ENCODE assay signal across 8 cellular contexts in the genomic region with DNA sequence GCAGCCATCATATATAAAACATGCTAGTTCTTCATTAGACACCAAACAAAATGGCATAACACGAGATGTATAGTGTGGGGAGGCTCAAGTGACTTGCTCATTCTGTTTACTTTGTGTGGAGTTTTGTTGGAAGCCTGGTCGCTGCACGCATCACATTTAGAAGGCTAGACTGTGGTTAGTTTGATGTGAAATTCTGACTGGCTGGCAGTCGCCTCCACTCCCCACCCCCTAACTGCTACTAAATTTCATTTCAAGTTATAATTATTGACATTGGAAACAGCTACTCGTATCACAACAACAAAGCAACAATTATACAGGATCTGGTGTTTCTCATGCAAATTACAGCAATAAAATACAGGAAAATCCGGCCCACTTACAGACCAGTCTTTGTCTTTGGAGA.
DNase-seq lines count a peak whose midpoint lies in the region; ATAC-seq lines count a peak whose summit lies in the region.
"Had no signal": no experiment of that assay in that cellular context is flagged by ENCODE, and none has a peak within 500 bp of the region (broad histone marks: within the 10 kb centered on the region; RNA-seq: fewer than 3 reads in every experiment).

No MANE protein-coding gene starts in this region.

- DNase-seq in LoVo (ENCODE audit: low spot score) (peak; percentile 12), inferior parietal cortex (ENCODE audit: extremely low spot score) (peak; percentile 25), stromal cell of bone marrow (ENCODE audit: low read depth) (peak; percentile 36), NCI-H2171 (lab: John Stamatoyannopoulos, UW) (no peak)

- peak overlapping the region; percentile 53 for H3K4me3 Mint-ChIP-seq in activated T-helper 17 cell treated with anti-CD3 and anti-CD28 coated beads, Interleukin-2, amount 50 U/mL, for 72 hours

- H3K27me3 Mint-ChIP-seq in activated T-helper 17 cell treated with anti-CD3 and anti-CD28 coated beads, Interleukin-2, amount 50 U/mL, for 72 hours: peaks cover 6% of the 10 kb centered on the region
- H3K27me3 Mint-ChIP-seq: naive B cell had no signal

- ATAC-seq in activated T-helper 17 cell treated with anti-CD3 and anti-CD28 coated beads, Interleukin-2, amount 50 U/mL, for 72 hours (replicated peaks): no peak
- no peak for ATAC-seq in HG03565 (IDR thresholded peaks at IDR 0.05; ENCODE audit: unreplicated experiment)
- ATAC-seq in GM19397 (IDR thresholded peaks at IDR 0.05; ENCODE audit: unreplicated experiment): no peak

- no peaks in the 10 kb centered on the region for H3K36me3 Mint-ChIP-seq in activated T-helper 17 cell treated with anti-CD3 and anti-CD28 coated beads, Interleukin-2, amount 50 U/mL, for 72 hours (ENCODE audit: low read depth)
- H3K36me3 Mint-ChIP-seq: naive B cell had no signal

- H3K9me3 Mint-ChIP-seq in activated T-helper 17 cell treated with anti-CD3 and anti-CD28 coated beads, Interleukin-2, amount 50 U/mL, for 72 hours: no peaks in the 10 kb centered on the region
- H3K9me3 Mint-ChIP-seq: naive B cell had no signal

- H3K4me1 Mint-ChIP-seq in activated T-helper 17 cell treated with anti-CD3 and anti-CD28 coated beads, Interleukin-2, amount 50 U/mL, for 72 hours: no peaks in the 10 kb centered on the region

- H3K27ac Mint-ChIP-seq in activated T-helper 17 cell treated with anti-CD3 and anti-CD28 coated beads, Interleukin-2, amount 50 U/mL, for 72 hours: no peak overlapping the region
